In genomic region chr1:202112864-202113689, GRCh38 we compare ENCODE assay signal across 1 cellular context.
TF ChIP-seq lines count a peak whose summit lies in the region.

No MANE protein-coding gene starts in this region.

TF ChIP-seq in GM23338, 12 proteins besides CTCF, POLR2A, EP300 and RAD21:
- TF ChIP-seq ZNF462 (CRISPR knock-in tag; IDR thresholded peaks at IDR 0.05) (no peak), EZH2 (IDR thresholded peaks at IDR 0.05; ENCODE audit: low read depth, unreplicated experiment) (no peak), NANOG (IDR thresholded peaks at IDR 0.05; ENCODE audit: borderline replicate concordance) (no peak), STAT1 (IDR thresholded peaks at IDR 0.05; ENCODE audit: unreplicated experiment) (no peak), JUNB (IDR thresholded peaks at IDR 0.05; ENCODE audit: unreplicated experiment) (no peak), REST (IDR thresholded peaks at IDR 0.05; ENCODE audit: unreplicated experiment) (no peak), ETS1 (IDR thresholded peaks at IDR 0.05) (no peak), ZNF114 (CRISPR knock-in tag; IDR thresholded peaks at IDR 0.05) (no peak), CREB1 (CRISPR knock-in tag; IDR thresholded peaks at IDR 0.05; ENCODE audit: low read depth) (no peak), POLR2AphosphoS5 (IDR thresholded peaks at IDR 0.05; ENCODE audit: low read depth) (no peak), ZNF331 (CRISPR knock-in tag; IDR thresholded peaks at IDR 0.05; ENCODE audit: low read depth) (no peak), EZH2phosphoT487 (IDR thresholded peaks at IDR 0.05; ENCODE audit: unreplicated experiment) (no peak)
TF ChIP-seq in GM23338: peak in this region for 0.
